In genomic region chr4:81606796-81607550, GRCh38 we compare ENCODE assay signal across 9 cellular contexts.
DNase-seq lines count a peak whose midpoint lies in the region; ATAC-seq, FAIRE-seq and TF ChIP-seq lines count a peak whose summit lies in the region.
"Had no signal": no experiment of that assay in that cellular context is flagged by ENCODE, and none has a peak within 500 bp of the region (broad histone marks: within the 10 kb centered on the region; RNA-seq: fewer than 3 reads in every experiment).

No MANE protein-coding gene starts in this region.

- H3K4me3 ChIP-seq in K562 (no peak overlapping the region), transverse colon (no peak overlapping the region), brain microvascular endothelial cell (ENCODE audit: low read depth, low read length) (no peak overlapping the region)

- peak overlapping the region; percentile 45; the same call in 1 of the 2 replicates for H2AFZ ChIP-seq in K562 (ENCODE audit: low read depth, low read length)

- peaks cover 6% of the 10 kb centered on the region for H3K4me1 Mint-ChIP-seq in activated CD4-positive, alpha-beta T cell treated with anti-CD3 and anti-CD28 coated beads for 36 hours

- no peaks in the 10 kb centered on the region for H3K9me1 ChIP-seq in K562 (ENCODE audit: control insufficient read depth, insufficient read depth, low read length)

- H3K27me3 ChIP-seq in K562 (ENCODE audit: control insufficient read depth in 2 of 2, insufficient read depth in 2 of 2, low read length in 2 of 2) (no peaks in the 10 kb centered on the region), transverse colon (no peaks in the 10 kb centered on the region), brain microvascular endothelial cell (replicated peaks) (no peaks in the 10 kb centered on the region)

- H3K4me3 Mint-ChIP-seq in activated CD4-positive, alpha-beta T cell treated with anti-CD3 and anti-CD28 coated beads for 36 hours = no peak overlapping the region

- H3K4me2 ChIP-seq in K562 (ENCODE audit: insufficient read depth, low read length) = no peak overlapping the region; the same call in 1 of the 2 replicates

- POLR2A ChIA-PET in activated CD4-positive, alpha-beta T cell treated with anti-CD3 and anti-CD28 coated beads for 36 hours (lab: Charles Lee) = no interaction called here
- POLR2A ChIA-PET in K562 (lab: Yijun Ruan, JAX) = no interaction called here

- intact Hi-C loops in activated CD4-positive, alpha-beta T cell treated with anti-CD3 and anti-CD28 coated beads for 36 hours (cut with DNase I, micrococcal nuclease) = no loop called here
- intact Hi-C loops in K562 (cut with micrococcal nuclease) (no loop called here), transverse colon (cut with DNase I; ENCODE audit: low total_unique reads) (no loop called here)

- H3K9me3 ChIP-seq in K562 (replicated peaks; ENCODE audit: control insufficient read depth, insufficient read depth, low read depth, low read length) = no peaks in the 10 kb centered on the region
- H3K9me3 ChIP-seq in transverse colon = no peaks in the 10 kb centered on the region

- peak overlapping the region; percentile 14 for H3K27ac Mint-ChIP-seq in activated CD4-positive, alpha-beta T cell treated with anti-CD3 and anti-CD28 coated beads for 36 hours

- H3K36me3 ChIP-seq in K562 (ENCODE audit: control insufficient read depth, insufficient read depth, low read length) (no peaks in the 10 kb centered on the region), transverse colon (no peaks in the 10 kb centered on the region), brain microvascular endothelial cell (replicated peaks) (no peaks in the 10 kb centered on the region)

- H3K9ac ChIP-seq in K562 (ENCODE audit: insufficient read depth in 1 of 2, low read depth in 2 of 2, low read length in 2 of 2) = no peak overlapping the region

- peak; percentile 40 for FAIRE-seq in K562 (lab: Jason Lieb, UNC)
- FAIRE-seq: A204.1 had no signal

- BruUV-seq in K562 (replicated peaks; lab: Mats Ljungman, UMichigan) = no TSS peak

- no peak for TF ChIP-seq RAD21 in K562 (CRISPR knock-in tag; conservative IDR thresholded peaks at IDR 0.05 in 1 of 2, IDR thresholded peaks at IDR 0.05 in 1 of 2)

- H3K79me2 ChIP-seq in K562 (ENCODE audit: control insufficient read depth, insufficient read depth, low read length) = no peaks in the 10 kb centered on the region

- in situ Hi-C loops in K562 (cut with MboI) = no loop called here
- in situ Hi-C loops in transverse colon (cut with MboI; ENCODE audit: low pct_ligation_motif_present in 1 of 4, low pct_unique_long_range_greater_than_20kb in 1 of 4, low sequenced_read_pairs in 3 of 4) = no loop called here
- in situ Hi-C loops in brain microvascular endothelial cell (cut with HindIII; ENCODE audit: low pct_ligation_motif_present, low sequenced_read_pairs) = no loop called here

- no peaks in the 10 kb centered on the region for H3K36me3 Mint-ChIP-seq in activated CD4-positive, alpha-beta T cell treated with anti-CD3 and anti-CD28 coated beads for 36 hours (ENCODE audit: low read depth)

- DNase-seq in activated CD4-positive, alpha-beta T cell treated with anti-CD3 and anti-CD28 coated beads for 36 hours = no peak
- DNase-seq in activated CD4-positive, alpha-beta T cell treated with anti-CD3 and anti-CD28 coated beads, Interleukin-2, amount 50 U/mL, for 48 hours = no peak
- DNase-seq in K562 (ENCODE audit: extremely low read depth in 1 of 4, low spot score in 3 of 4) (peak in 2 of 4 experiments; percentile 11 to 27), kidney glomerular epithelial cell (lab: John Stamatoyannopoulos, UW) (peak; percentile 8), transverse colon (peak; percentile 40), NK-92 (lab: John Stamatoyannopoulos, UW; ENCODE audit: unreplicated experiment) (no peak), brain microvascular endothelial cell (no peak)

- H3K27me3 Mint-ChIP-seq in activated CD4-positive, alpha-beta T cell treated with anti-CD3 and anti-CD28 coated beads for 36 hours = no peaks in the 10 kb centered on the region

- H3K4me1 ChIP-seq in K562 (replicated peaks in 1 of 2; ENCODE audit: control insufficient read depth in 2 of 2, insufficient read depth in 2 of 2, low read length in 2 of 2) (no peaks in the 10 kb centered on the region), transverse colon (peaks cover 0 to 28% (median 3%) of the 10 kb centered on the region in 4 donors)

- CTCF ChIA-PET in activated CD4-positive, alpha-beta T cell treated with anti-CD3 and anti-CD28 coated beads for 36 hours (lab: Charles Lee) = no interaction called here
- CTCF ChIA-PET in K562 (lab: Yijun Ruan, JAX; ENCODE audit: low intra/inter-chr PET ratio) = no interaction called here

- H3K27ac ChIP-seq in K562 (ENCODE audit: extremely low read depth, low read depth, low read length) (no peak overlapping the region), transverse colon (peak overlapping the region; percentile 26 to 56 (median 32)), brain microvascular endothelial cell (no peak overlapping the region)

- no peak for ATAC-seq in activated CD4-positive, alpha-beta T cell treated with anti-CD3 and anti-CD28 coated beads for 36 hours
- peak; percentile 35; the same call in 1 of the 3 replicates for ATAC-seq in K562
- ATAC-seq in HG02852 (IDR thresholded peaks at IDR 0.05; ENCODE audit: unreplicated experiment) = no peak

- TF ChIP-seq EP300 in K562 (IDR thresholded peaks at IDR 0.05; ENCODE audit: low read length) (no peak), transverse colon (IDR thresholded peaks at IDR 0.05; ENCODE audit: low read depth) (no peak)

- TF ChIP-seq CTCF in K562 (IDR thresholded peaks at IDR 0.05 in 2 of 3, conservative IDR thresholded peaks at IDR 0.05 in 1 of 3; ENCODE audit: insufficient read depth in 2 of 3, low read depth in 1 of 3, low read length in 3 of 3) = no peak
- peak in 1 of 5 experiments; percentile 22 for TF ChIP-seq CTCF in transverse colon (IDR thresholded peaks at IDR 0.05)
- TF ChIP-seq CTCF in brain microvascular endothelial cell (IDR thresholded peaks at IDR 0.05; ENCODE audit: low read depth, low read length, missing control alignments) = no peak

- no peaks in the 10 kb centered on the region for H3K9me3 Mint-ChIP-seq in activated CD4-positive, alpha-beta T cell treated with anti-CD3 and anti-CD28 coated beads for 36 hours (ENCODE audit: low read depth)

- TF ChIP-seq POLR2A in K562 (conservative IDR thresholded peaks at IDR 0.05) (no peak), transverse colon (IDR thresholded peaks at IDR 0.05) (no peak)

- H4K20me1 ChIP-seq in K562 (replicated peaks; ENCODE audit: control insufficient read depth, insufficient read depth, low read length) = no peaks in the 10 kb centered on the region

- 0% methylated on average over 3 of the region's 4 CpGs for WGBS in K562 (ENCODE audit: insufficient coverage, low coverage, missing lambda C conversion rate)
- 34 to 35% methylated on average over 4 of the region's 4 CpGs for WGBS in transverse colon (ENCODE audit: low coverage in 1 of 2), 2 donors

TF ChIP-seq in K562, 482 proteins besides CTCF, POLR2A, EP300 and RAD21:
- no peak for TF ChIP-seq MTF1 (CRISPR knock-in tag; IDR thresholded peaks at IDR 0.05; ENCODE audit: borderline replicate concordance)
- TF ChIP-seq FOSL1 (tag; conservative IDR thresholded peaks at IDR 0.05) = peak; percentile 66; the same call in 1 of the 2 replicates
- TF ChIP-seq SPI1 (IDR thresholded peaks at IDR 0.05; ENCODE audit: borderline replicate concordance, low read depth, low read length) = 0 out of 2 replicates have a peak, but pooled peaks have one; percentile 57
- TF ChIP-seq NR2F6 (CRISPR knock-in tag; IDR thresholded peaks at IDR 0.05) = no peak

Comparison
In these comparisons a context has a peak if more than half of its experiments do, and no peak if none do; other contexts are left out.
1. DNase-seq: peak in kidney glomerular epithelial cell (single experiment) and transverse colon (single experiment); none in activated CD4-positive, alpha-beta T cell treated with anti-CD3 and anti-CD28 coated beads for 36 hours (single experiment), activated CD4-positive, alpha-beta T cell treated with anti-CD3 and anti-CD28 coated beads, Interleukin-2, amount 50 U/mL, for 48 hours (0 of 2), NK-92 (single experiment) and brain microvascular endothelial cell (single experiment).
2. H3K27ac ChIP-seq: peak in transverse colon (4 of 4); none in K562 (single experiment) and brain microvascular endothelial cell (single experiment).